In the genomic region with DNA sequence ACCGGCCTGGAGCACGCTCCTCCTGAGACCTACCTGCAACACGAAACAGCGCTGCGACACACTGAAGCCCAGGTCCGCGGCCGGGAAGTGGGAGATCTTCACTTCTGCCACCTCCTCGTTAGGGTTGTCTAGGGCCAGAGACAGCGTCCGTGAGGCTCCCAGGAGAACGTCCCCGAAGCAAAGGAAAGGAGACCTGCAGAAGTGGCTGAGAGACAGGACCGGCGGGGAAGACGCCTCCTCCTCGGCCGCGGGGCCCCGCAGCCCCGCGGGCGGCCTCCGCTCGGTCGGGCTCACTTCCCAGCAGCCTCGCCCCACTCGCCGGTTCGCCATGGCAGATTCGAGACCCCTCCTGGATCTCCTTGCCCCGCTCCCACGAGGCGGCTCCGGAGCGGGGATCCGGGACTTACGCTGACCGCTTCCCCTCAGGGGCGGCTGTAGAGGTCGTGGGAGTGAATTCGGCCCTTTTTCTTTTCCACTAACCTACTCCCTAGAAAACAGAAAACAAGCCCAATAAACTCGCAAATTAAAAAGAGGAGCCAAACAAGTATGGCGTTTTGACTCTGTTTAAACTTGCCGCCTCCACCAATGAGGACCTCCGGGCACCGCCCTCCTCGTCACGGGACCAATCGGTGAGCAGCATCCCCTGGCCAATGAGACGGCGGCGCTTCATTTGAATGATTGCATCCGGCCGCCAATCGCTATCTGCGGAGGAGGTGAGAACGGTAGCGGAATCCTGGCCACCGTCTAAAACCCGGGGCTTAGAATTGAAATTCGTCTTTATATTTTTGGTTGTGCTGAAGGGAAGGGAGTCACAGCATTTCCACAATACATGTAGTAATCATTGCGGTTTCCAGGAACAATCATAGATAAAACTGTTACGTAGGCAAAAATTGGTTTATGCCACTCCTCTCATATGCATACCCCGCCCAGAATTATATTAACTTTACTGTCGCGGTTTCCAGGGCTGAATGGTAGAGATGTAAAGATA, we compare ENCODE assay signal across 1 cellular context.
TF ChIP-seq lines count a peak whose summit lies in the region.

A gene with protein sequence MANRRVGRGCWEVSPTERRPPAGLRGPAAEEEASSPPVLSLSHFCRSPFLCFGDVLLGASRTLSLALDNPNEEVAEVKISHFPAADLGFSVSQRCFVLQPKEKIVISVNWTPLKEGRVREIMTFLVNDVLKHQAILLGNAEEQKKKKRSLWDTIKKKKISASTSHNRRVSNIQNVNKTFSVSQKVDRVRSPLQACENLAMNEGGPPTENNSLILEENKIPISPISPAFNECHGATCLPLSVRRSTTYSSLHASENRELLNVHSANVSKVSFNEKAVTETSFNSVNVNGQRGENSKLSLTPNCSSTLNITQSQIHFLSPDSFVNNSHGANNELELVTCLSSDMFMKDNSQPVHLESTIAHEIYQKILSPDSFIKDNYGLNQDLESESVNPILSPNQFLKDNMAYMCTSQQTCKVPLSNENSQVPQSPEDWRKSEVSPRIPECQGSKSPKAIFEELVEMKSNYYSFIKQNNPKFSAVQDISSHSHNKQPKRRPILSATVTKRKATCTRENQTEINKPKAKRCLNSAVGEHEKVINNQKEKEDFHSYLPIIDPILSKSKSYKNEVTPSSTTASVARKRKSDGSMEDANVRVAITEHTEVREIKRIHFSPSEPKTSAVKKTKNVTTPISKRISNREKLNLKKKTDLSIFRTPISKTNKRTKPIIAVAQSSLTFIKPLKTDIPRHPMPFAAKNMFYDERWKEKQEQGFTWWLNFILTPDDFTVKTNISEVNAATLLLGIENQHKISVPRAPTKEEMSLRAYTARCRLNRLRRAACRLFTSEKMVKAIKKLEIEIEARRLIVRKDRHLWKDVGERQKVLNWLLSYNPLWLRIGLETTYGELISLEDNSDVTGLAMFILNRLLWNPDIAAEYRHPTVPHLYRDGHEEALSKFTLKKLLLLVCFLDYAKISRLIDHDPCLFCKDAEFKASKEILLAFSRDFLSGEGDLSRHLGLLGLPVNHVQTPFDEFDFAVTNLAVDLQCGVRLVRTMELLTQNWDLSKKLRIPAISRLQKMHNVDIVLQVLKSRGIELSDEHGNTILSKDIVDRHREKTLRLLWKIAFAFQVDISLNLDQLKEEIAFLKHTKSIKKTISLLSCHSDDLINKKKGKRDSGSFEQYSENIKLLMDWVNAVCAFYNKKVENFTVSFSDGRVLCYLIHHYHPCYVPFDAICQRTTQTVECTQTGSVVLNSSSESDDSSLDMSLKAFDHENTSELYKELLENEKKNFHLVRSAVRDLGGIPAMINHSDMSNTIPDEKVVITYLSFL (N-terminal part only) (minus strand): TSS at position 562 of the 988 bp plus-strand sequence. CDS start 232 bp downstream, at position 330.

TF ChIP-seq in K562, 482 proteins besides CTCF, POLR2A, EP300 and RAD21 (continued from another document and continues in another):
- TF ChIP-seq, protein P1, sequence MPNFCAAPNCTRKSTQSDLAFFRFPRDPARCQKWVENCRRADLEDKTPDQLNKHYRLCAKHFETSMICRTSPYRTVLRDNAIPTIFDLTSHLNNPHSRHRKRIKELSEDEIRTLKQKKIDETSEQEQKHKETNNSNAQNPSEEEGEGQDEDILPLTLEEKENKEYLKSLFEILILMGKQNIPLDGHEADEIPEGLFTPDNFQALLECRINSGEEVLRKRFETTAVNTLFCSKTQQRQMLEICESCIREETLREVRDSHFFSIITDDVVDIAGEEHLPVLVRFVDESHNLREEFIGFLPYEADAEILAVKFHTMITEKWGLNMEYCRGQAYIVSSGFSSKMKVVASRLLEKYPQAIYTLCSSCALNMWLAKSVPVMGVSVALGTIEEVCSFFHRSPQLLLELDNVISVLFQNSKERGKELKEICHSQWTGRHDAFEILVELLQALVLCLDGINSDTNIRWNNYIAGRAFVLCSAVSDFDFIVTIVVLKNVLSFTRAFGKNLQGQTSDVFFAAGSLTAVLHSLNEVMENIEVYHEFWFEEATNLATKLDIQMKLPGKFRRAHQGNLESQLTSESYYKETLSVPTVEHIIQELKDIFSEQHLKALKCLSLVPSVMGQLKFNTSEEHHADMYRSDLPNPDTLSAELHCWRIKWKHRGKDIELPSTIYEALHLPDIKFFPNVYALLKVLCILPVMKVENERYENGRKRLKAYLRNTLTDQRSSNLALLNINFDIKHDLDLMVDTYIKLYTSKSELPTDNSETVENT (CRISPR knock-in tag; IDR thresholded peaks at IDR 0.05): no peak
- 0 out of 4 replicates have a peak, but pooled peaks of 1 of the 2 experiments have one; percentile 24 for TF ChIP-seq KDM1A (IDR thresholded peaks at IDR 0.05)
- TF ChIP-seq NFRKB (IDR thresholded peaks at IDR 0.05; ENCODE audit: low read depth): peak; percentile 72; the same call in 1 of the 2 replicates
- TF ChIP-seq ZBTB26 (CRISPR knock-in tag; IDR thresholded peaks at IDR 0.05): no peak
- TF ChIP-seq ETS1 (conservative IDR thresholded peaks at IDR 0.05; ENCODE audit: control insufficient read depth, low read depth, low read length): peak; percentile 58; the same call in 1 of the 2 replicates
- peak in 1 of 2 experiments; percentile 79; a peak in 3 of 4 replicates for TF ChIP-seq FOXK2 (conservative IDR thresholded peaks at IDR 0.05 in 1 of 2, IDR thresholded peaks at IDR 0.05 in 1 of 2; ENCODE audit: low read depth in 2 of 2)
- TF ChIP-seq, protein P2, sequence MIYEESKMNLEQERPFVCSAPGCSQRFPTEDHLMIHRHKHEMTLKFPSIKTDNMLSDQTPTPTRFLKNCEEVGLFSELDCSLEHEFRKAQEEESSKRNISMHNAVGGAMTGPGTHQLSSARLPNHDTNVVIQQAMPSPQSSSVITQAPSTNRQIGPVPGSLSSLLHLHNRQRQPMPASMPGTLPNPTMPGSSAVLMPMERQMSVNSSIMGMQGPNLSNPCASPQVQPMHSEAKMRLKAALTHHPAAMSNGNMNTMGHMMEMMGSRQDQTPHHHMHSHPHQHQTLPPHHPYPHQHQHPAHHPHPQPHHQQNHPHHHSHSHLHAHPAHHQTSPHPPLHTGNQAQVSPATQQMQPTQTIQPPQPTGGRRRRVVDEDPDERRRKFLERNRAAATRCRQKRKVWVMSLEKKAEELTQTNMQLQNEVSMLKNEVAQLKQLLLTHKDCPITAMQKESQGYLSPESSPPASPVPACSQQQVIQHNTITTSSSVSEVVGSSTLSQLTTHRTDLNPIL (CRISPR knock-in tag; IDR thresholded peaks at IDR 0.05): no peak
- peak; percentile 88 for TF ChIP-seq RBM25 (IDR thresholded peaks at IDR 0.05; ENCODE audit: low read depth, low read length, severe bottlenecking)
- no peak for TF ChIP-seq ZZZ3 (IDR thresholded peaks at IDR 0.05)
- 0 out of 2 replicates have a peak, but pooled peaks have one; percentile 41 for TF ChIP-seq DMBX1 (CRISPR knock-in tag; IDR thresholded peaks at IDR 0.05; ENCODE audit: borderline replicate concordance)
- TF ChIP-seq, protein P3, sequence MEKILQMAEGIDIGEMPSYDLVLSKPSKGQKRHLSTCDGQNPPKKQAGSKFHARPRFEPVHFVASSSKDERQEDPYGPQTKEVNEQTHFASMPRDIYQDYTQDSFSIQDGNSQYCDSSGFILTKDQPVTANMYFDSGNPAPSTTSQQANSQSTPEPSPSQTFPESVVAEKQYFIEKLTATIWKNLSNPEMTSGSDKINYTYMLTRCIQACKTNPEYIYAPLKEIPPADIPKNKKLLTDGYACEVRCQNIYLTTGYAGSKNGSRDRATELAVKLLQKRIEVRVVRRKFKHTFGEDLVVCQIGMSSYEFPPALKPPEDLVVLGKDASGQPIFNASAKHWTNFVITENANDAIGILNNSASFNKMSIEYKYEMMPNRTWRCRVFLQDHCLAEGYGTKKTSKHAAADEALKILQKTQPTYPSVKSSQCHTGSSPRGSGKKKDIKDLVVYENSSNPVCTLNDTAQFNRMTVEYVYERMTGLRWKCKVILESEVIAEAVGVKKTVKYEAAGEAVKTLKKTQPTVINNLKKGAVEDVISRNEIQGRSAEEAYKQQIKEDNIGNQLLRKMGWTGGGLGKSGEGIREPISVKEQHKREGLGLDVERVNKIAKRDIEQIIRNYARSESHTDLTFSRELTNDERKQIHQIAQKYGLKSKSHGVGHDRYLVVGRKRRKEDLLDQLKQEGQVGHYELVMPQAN (IDR thresholded peaks at IDR 0.05; ENCODE audit: borderline replicate concordance): peak; percentile 88
- TF ChIP-seq, protein P4, sequence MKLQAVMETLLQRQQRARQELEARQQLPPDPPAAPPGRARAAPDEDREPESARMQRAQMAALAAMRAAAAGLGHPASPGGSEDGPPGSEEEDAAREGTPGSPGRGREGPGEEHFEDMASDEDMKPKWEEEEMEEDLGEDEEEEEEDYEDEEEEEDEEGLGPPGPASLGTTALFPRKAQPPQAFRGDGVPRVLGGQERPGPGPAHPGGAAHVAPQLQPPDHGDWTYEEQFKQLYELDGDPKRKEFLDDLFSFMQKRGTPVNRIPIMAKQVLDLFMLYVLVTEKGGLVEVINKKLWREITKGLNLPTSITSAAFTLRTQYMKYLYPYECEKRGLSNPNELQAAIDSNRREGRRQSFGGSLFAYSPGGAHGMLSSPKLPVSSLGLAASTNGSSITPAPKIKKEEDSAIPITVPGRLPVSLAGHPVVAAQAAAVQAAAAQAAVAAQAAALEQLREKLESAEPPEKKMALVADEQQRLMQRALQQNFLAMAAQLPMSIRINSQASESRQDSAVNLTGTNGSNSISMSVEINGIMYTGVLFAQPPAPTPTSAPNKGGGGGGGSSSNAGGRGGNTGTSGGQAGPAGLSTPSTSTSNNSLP (IDR thresholded peaks at IDR 0.05; ENCODE audit: borderline replicate concordance, low read depth, low read length): 0 out of 2 replicates have a peak, but pooled peaks have one; percentile 43
- TF ChIP-seq RFX5 (IDR thresholded peaks at IDR 0.05; ENCODE audit: low read depth, low read length): no peak
- no peak for TF ChIP-seq KLF10 (CRISPR knock-in tag; IDR thresholded peaks at IDR 0.05)
- no peak for TF ChIP-seq RFX7 (CRISPR knock-in tag; IDR thresholded peaks at IDR 0.05)
- TF ChIP-seq, protein P5, sequence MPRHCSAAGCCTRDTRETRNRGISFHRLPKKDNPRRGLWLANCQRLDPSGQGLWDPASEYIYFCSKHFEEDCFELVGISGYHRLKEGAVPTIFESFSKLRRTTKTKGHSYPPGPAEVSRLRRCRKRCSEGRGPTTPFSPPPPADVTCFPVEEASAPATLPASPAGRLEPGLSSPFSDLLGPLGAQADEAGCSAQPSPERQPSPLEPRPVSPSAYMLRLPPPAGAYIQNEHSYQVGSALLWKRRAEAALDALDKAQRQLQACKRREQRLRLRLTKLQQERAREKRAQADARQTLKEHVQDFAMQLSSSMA (CRISPR knock-in tag; IDR thresholded peaks at IDR 0.05): no peak
- peak; percentile 34; the same call in 1 of the 2 replicates for TF ChIP-seq CBX1 (IDR thresholded peaks at IDR 0.05; ENCODE audit: low read depth)
- TF ChIP-seq, protein P6, sequence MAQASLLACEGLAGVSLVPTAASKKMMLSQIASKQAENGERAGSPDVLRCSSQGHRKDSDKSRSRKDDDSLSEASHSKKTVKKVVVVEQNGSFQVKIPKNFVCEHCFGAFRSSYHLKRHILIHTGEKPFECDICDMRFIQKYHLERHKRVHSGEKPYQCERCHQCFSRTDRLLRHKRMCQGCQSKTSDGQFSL (CRISPR knock-in tag; IDR thresholded peaks at IDR 0.05): no peak
- TF ChIP-seq, protein P6 (tag; IDR thresholded peaks at IDR 0.05): no peak
- TF ChIP-seq TBL1XR1 (IDR thresholded peaks at IDR 0.05; ENCODE audit: low read length in 2 of 2): peak in 1 of 2 experiments; percentile 22; a peak in 1 of 4 replicates
- no peak; the same call in 1 of the 2 replicates for TF ChIP-seq FOXP1 (CRISPR knock-in tag; IDR thresholded peaks at IDR 0.05)
- peak; percentile 41; the same call in 1 of the 2 replicates for TF ChIP-seq RB1 (IDR thresholded peaks at IDR 0.05; ENCODE audit: low read depth)
- no peak for TF ChIP-seq PCBP2 (IDR thresholded peaks at IDR 0.05; ENCODE audit: low read depth, low read length, poor library complexity, severe bottlenecking)
- TF ChIP-seq, protein P7, sequence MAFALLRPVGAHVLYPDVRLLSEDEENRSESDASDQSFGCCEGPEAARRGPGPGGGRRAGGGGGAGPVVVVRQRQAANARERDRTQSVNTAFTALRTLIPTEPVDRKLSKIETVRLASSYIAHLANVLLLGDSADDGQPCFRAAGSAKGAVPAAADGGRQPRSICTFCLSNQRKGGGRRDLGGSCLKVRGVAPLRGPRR (CRISPR knock-in tag; IDR thresholded peaks at IDR 0.05): no peak
- peak; percentile 72; the same call in 1 of the 2 replicates for TF ChIP-seq BRD4 (IDR thresholded peaks at IDR 0.05)
- TF ChIP-seq GABPB1 (CRISPR knock-in tag; IDR thresholded peaks at IDR 0.05): peak; percentile 62; the same call in 1 of the 2 replicates
- TF ChIP-seq ID3 (CRISPR knock-in tag; IDR thresholded peaks at IDR 0.05): no peak
- TF ChIP-seq ID3 (tag; IDR thresholded peaks at IDR 0.05): 0 out of 2 replicates have a peak, but pooled peaks have one; percentile 40
- no peak for TF ChIP-seq HNRNPH1 (optimal IDR thresholded peaks at IDR 0.05; ENCODE audit: low read depth, low read length)
- no peak for TF ChIP-seq ZKSCAN8 (CRISPR knock-in tag; IDR thresholded peaks at IDR 0.05)
- peak; percentile 53; the same call in 1 of the 2 replicates for TF ChIP-seq HDAC2 (IDR thresholded peaks at IDR 0.05)
- peak; percentile 97 for TF ChIP-seq MYBL2 (IDR thresholded peaks at IDR 0.05; ENCODE audit: low read depth)
- TF ChIP-seq MYBL2 (CRISPR knock-in tag; IDR thresholded peaks at IDR 0.05; ENCODE audit: borderline replicate concordance): peak; percentile 96; the same call in 1 of the 2 replicates
- peak; percentile 75 for TF ChIP-seq POLR2B (IDR thresholded peaks at IDR 0.05; ENCODE audit: low read depth, partially characterized antibody)
- TF ChIP-seq ASH1L (IDR thresholded peaks at IDR 0.05; ENCODE audit: borderline replicate concordance, low read depth, partially characterized antibody): peak; percentile 93
- peak; percentile 58 for TF ChIP-seq TAF1 (IDR thresholded peaks at IDR 0.05; ENCODE audit: control insufficient read depth, extremely low read depth, insufficient read depth, low read length, severe bottlenecking)
- no peak for TF ChIP-seq PCBP1 (IDR thresholded peaks at IDR 0.05; ENCODE audit: low read depth, low read length, poor library complexity, severe bottlenecking)
